Comparison of ENCODE assay signal across 1 cellular context in genomic region chr2:158774663-158775062, GRCh38.
TF ChIP-seq lines count a peak whose summit lies in the region.

No MANE protein-coding gene starts in this region.

TF ChIP-seq in HepG2, 621 proteins besides CTCF, POLR2A, EP300 and RAD21 (continued from another document):
- no peak for TF ChIP-seq UBTF (CRISPR knock-in tag; IDR thresholded peaks at IDR 0.05)
- TF ChIP-seq GZF1 (CRISPR knock-in tag; IDR thresholded peaks at IDR 0.05): no peak
- no peak for TF ChIP-seq ARNT (IDR thresholded peaks at IDR 0.05)
- no peak for TF ChIP-seq CSRNP2 (CRISPR knock-in tag; conservative IDR thresholded peaks at IDR 0.05; ENCODE audit: low read depth)
- no peak for TF ChIP-seq ZNF749 (CRISPR knock-in tag; IDR thresholded peaks at IDR 0.05; ENCODE audit: borderline replicate concordance)
- no peak for TF ChIP-seq ZNF788 (CRISPR knock-in tag; IDR thresholded peaks at IDR 0.05; ENCODE audit: borderline replicate concordance)
- TF ChIP-seq MLX (CRISPR knock-in tag; IDR thresholded peaks at IDR 0.05): no peak
- no peak for TF ChIP-seq MYPOP (CRISPR knock-in tag; IDR thresholded peaks at IDR 0.05)
- no peak for TF ChIP-seq RAD51 (IDR thresholded peaks at IDR 0.05; ENCODE audit: borderline replicate concordance)
- TF ChIP-seq ZNF614 (CRISPR knock-in tag; IDR thresholded peaks at IDR 0.05; ENCODE audit: borderline replicate concordance): no peak
- TF ChIP-seq THAP8 (CRISPR knock-in tag; IDR thresholded peaks at IDR 0.05; ENCODE audit: borderline replicate concordance): no peak
TF ChIP-seq in HepG2: peak in this region for 0.
